In the genomic region with DNA sequence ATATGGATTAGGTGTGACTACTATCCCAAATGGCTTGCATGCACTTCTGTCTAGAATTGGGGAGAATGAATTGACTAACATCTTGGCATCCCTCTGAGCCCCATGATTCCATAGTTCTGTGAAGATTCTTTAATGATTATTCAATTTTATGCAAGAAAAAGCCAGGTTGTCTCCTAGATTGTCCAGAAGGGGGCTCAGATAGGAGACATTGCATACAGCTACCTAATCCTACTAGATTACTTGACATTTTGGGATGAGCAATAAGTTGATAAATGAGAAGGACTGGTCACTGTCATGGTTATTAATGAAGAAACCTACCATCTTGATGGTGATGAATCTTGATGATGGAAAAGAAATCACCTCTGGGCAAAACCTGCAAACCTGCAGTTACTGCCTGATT, we compare ENCODE assay signal across 1 cellular context.
TF ChIP-seq lines count a peak whose summit lies in the region.

No MANE protein-coding gene starts in this region.

TF ChIP-seq in HCT116, 20 proteins besides CTCF, POLR2A, EP300 and RAD21 (continued from another document):
- TF ChIP-seq, protein P1, sequence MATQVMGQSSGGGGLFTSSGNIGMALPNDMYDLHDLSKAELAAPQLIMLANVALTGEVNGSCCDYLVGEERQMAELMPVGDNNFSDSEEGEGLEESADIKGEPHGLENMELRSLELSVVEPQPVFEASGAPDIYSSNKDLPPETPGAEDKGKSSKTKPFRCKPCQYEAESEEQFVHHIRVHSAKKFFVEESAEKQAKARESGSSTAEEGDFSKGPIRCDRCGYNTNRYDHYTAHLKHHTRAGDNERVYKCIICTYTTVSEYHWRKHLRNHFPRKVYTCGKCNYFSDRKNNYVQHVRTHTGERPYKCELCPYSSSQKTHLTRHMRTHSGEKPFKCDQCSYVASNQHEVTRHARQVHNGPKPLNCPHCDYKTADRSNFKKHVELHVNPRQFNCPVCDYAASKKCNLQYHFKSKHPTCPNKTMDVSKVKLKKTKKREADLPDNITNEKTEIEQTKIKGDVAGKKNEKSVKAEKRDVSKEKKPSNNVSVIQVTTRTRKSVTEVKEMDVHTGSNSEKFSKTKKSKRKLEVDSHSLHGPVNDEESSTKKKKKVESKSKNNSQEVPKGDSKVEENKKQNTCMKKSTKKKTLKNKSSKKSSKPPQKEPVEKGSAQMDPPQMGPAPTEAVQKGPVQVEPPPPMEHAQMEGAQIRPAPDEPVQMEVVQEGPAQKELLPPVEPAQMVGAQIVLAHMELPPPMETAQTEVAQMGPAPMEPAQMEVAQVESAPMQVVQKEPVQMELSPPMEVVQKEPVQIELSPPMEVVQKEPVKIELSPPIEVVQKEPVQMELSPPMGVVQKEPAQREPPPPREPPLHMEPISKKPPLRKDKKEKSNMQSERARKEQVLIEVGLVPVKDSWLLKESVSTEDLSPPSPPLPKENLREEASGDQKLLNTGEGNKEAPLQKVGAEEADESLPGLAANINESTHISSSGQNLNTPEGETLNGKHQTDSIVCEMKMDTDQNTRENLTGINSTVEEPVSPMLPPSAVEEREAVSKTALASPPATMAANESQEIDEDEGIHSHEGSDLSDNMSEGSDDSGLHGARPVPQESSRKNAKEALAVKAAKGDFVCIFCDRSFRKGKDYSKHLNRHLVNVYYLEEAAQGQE (IDR thresholded peaks at IDR 0.05; ENCODE audit: low read depth), result no peak
- TF ChIP-seq EZH2 (IDR thresholded peaks at IDR 0.05) (no peak), POLR2AphosphoS5 (IDR thresholded peaks at IDR 0.05; ENCODE audit: low read depth, low read length) (no peak)
- TF ChIP-seq, protein P2, sequence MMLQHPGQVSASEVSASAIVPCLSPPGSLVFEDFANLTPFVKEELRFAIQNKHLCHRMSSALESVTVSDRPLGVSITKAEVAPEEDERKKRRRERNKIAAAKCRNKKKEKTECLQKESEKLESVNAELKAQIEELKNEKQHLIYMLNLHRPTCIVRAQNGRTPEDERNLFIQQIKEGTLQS (IDR thresholded peaks at IDR 0.05), result no peak
